ENCODE assay signal across 7 cellular contexts in genomic region chr3:187041362-187042061, GRCh38.
DNase-seq lines count a peak whose midpoint lies in the region; ATAC-seq and TF ChIP-seq lines count a peak whose summit lies in the region.

No MANE protein-coding gene starts in this region.

- H3K9me3 Mint-ChIP-seq in activated CD8-positive, alpha-beta T cell treated with anti-CD3 and anti-CD28 coated beads for 36 hours, result peaks cover under 1% of the 10 kb centered on the region

- intact Hi-C loops in activated CD8-positive, alpha-beta T cell treated with anti-CD3 and anti-CD28 coated beads for 36 hours (cut with micrococcal nuclease), result loop anchor here (2.0 kb wide), 1 partner anchor 15 kb away; no protein-coding TSS in a partner anchor
- intact Hi-C loops in right lobe of liver (cut with DNase I), result loop anchor here in 1 of 2 donors (10.0 kb wide), 1 partner anchor 67 kb away; no protein-coding TSS in a partner anchor

- peak overlapping the region; percentile 93 for H3K27ac Mint-ChIP-seq in activated CD8-positive, alpha-beta T cell treated with anti-CD3 and anti-CD28 coated beads for 36 hours

- peaks cover 0 to 30% (median 6%) of the 10 kb centered on the region in 4 donors for H3K36me3 ChIP-seq in right lobe of liver

- H3K4me1 Mint-ChIP-seq in activated CD8-positive, alpha-beta T cell treated with anti-CD3 and anti-CD28 coated beads for 36 hours (ENCODE audit: low read depth), result peaks cover 78% of the 10 kb centered on the region

- WGBS in right lobe of liver (ENCODE audit: insufficient coverage, low coverage, low lambda C conversion rate, missing lambda C conversion rate), result 17% methylated on average over 6 of the region's 6 CpGs

- peak overlapping the region; percentile 85 to 97 (median 95) for H3K27ac ChIP-seq in right lobe of liver

- H3K27me3 Mint-ChIP-seq in activated CD8-positive, alpha-beta T cell treated with anti-CD3 and anti-CD28 coated beads for 36 hours, result no peaks in the 10 kb centered on the region

- H3K27me3 ChIP-seq in right lobe of liver, result no peaks in the 10 kb centered on the region

- H3K4me3 Mint-ChIP-seq in activated CD8-positive, alpha-beta T cell treated with anti-CD3 and anti-CD28 coated beads for 36 hours, result peak overlapping the region; percentile 47

- POLR2A ChIA-PET in activated CD8-positive, alpha-beta T cell treated with anti-CD3 and anti-CD28 coated beads for 36 hours (lab: Charles Lee), result interaction anchor here (0.9 to 9.3 kb wide), 5 partner anchors 11 to 109 kb away, joined by 3 to 75 read pairs (median 6); no protein-coding TSS in a partner anchor

- peaks cover 83% of the 10 kb centered on the region for H3K36me3 Mint-ChIP-seq in activated CD8-positive, alpha-beta T cell treated with anti-CD3 and anti-CD28 coated beads for 36 hours (ENCODE audit: low read depth)

- CTCF ChIA-PET in activated CD8-positive, alpha-beta T cell treated with anti-CD3 and anti-CD28 coated beads for 36 hours (lab: Charles Lee), result interaction anchor here (0.9 to 2.0 kb wide), 3 partner anchors 12 to 192 kb away, joined by 3 to 8 read pairs (median 5); no protein-coding TSS in a partner anchor

- peak overlapping the region; percentile 40 to 67 (median 63) for H3K4me3 ChIP-seq in right lobe of liver

- peak; percentile 49 for ATAC-seq in GM19438 (IDR thresholded peaks at IDR 0.05; ENCODE audit: low read depth, unreplicated experiment)
- ATAC-seq in HG03442 (IDR thresholded peaks at IDR 0.05; ENCODE audit: unreplicated experiment), result peak; percentile 60
- ATAC-seq in activated CD8-positive, alpha-beta T cell treated with anti-CD3 and anti-CD28 coated beads for 36 hours, result peak; percentile 95
- peak; percentile 34 to 55 (median 46) for ATAC-seq in right lobe of liver
- ATAC-seq in GM18909 (IDR thresholded peaks at IDR 0.05; ENCODE audit: poor library complexity, unreplicated experiment), result no peak

- peak; percentile 73 for DNase-seq in activated CD8-positive, alpha-beta T cell treated with anti-CD3 and anti-CD28 coated beads for 36 hours
- no peak for DNase-seq in right lobe of liver
- DNase-seq in NCI-H1048 (lab: John Stamatoyannopoulos, UW), result no peak
- no peak for DNase-seq in cerebellum (ENCODE audit: low spot score)

- TF ChIP-seq CTCF in activated CD8-positive, alpha-beta T cell treated with anti-CD3 and anti-CD28 coated beads for 36 hours (IDR thresholded peaks at IDR 0.05), result no peak
- TF ChIP-seq CTCF in right lobe of liver (IDR thresholded peaks at IDR 0.05), result no peak

- H3K4me1 ChIP-seq in right lobe of liver, result peaks cover 0 to 58% (median 23%) of the 10 kb centered on the region in 4 donors

- peak; percentile 66 for TF ChIP-seq POLR2A in right lobe of liver (IDR thresholded peaks at IDR 0.05)

- no peaks in the 10 kb centered on the region for H3K9me3 ChIP-seq in right lobe of liver
